Comparison of ENCODE assay signal across 2 cellular contexts in the genomic region with DNA sequence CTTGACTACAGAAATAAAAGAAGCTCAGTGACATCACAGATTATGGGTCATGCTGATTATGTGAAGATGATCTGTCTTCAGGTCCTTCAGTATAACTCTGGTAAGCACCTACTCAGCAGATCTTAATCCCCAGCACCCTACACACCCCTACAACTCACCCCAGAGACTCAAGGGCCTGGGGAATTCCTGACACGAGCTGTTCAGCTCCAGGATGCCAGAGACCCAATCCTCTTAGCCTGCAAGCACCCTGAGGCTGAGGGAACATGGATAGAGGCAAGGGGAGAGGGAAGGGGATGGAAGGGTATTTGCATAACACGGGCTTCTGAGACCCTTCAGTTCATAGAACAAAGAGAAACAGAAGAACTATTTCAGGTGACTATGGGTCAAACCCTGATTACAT.
TF ChIP-seq lines count a peak whose summit lies in the region.

No MANE protein-coding gene starts in this region.

TF ChIP-seq in GM23338, 12 proteins besides CTCF, POLR2A, EP300 and RAD21:
- TF ChIP-seq, protein P1, sequence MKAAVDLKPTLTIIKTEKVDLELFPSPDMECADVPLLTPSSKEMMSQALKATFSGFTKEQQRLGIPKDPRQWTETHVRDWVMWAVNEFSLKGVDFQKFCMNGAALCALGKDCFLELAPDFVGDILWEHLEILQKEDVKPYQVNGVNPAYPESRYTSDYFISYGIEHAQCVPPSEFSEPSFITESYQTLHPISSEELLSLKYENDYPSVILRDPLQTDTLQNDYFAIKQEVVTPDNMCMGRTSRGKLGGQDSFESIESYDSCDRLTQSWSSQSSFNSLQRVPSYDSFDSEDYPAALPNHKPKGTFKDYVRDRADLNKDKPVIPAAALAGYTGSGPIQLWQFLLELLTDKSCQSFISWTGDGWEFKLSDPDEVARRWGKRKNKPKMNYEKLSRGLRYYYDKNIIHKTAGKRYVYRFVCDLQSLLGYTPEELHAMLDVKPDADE (IDR thresholded peaks at IDR 0.05), result no peak
- TF ChIP-seq NANOG (IDR thresholded peaks at IDR 0.05; ENCODE audit: borderline replicate concordance) (no peak), POLR2AphosphoS5 (IDR thresholded peaks at IDR 0.05; ENCODE audit: low read depth) (no peak), STAT1 (IDR thresholded peaks at IDR 0.05; ENCODE audit: unreplicated experiment) (no peak)

TF ChIP-seq in GM12878, 131 proteins besides CTCF, POLR2A, EP300 and RAD21:
- TF ChIP-seq, protein P2, sequence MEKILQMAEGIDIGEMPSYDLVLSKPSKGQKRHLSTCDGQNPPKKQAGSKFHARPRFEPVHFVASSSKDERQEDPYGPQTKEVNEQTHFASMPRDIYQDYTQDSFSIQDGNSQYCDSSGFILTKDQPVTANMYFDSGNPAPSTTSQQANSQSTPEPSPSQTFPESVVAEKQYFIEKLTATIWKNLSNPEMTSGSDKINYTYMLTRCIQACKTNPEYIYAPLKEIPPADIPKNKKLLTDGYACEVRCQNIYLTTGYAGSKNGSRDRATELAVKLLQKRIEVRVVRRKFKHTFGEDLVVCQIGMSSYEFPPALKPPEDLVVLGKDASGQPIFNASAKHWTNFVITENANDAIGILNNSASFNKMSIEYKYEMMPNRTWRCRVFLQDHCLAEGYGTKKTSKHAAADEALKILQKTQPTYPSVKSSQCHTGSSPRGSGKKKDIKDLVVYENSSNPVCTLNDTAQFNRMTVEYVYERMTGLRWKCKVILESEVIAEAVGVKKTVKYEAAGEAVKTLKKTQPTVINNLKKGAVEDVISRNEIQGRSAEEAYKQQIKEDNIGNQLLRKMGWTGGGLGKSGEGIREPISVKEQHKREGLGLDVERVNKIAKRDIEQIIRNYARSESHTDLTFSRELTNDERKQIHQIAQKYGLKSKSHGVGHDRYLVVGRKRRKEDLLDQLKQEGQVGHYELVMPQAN (conservative IDR thresholded peaks at IDR 0.05), result no peak
- TF ChIP-seq CBFB (IDR thresholded peaks at IDR 0.05; ENCODE audit: low read depth) (no peak), IRF4 (IDR thresholded peaks at IDR 0.05; ENCODE audit: low read depth, low read length) (no peak), FOS (IDR thresholded peaks at IDR 0.05; ENCODE audit: borderline replicate concordance, extremely low read depth, insufficient read length) (no peak), NRF1 (conservative IDR thresholded peaks at IDR 0.05; ENCODE audit: low read depth, low read length) (no peak), ETV6 (conservative IDR thresholded peaks at IDR 0.05 in 1 of 2, IDR thresholded peaks at IDR 0.05 in 1 of 2; ENCODE audit: borderline replicate concordance in 1 of 2, low read depth in 1 of 2) (no peak), GABPA (IDR thresholded peaks at IDR 0.05; ENCODE audit: low read depth) (no peak), CREM (IDR thresholded peaks at IDR 0.05; ENCODE audit: low read depth) (no peak), POLR2AphosphoS2 (IDR thresholded peaks at IDR 0.05; ENCODE audit: low read depth, low read length) (no peak), CREB1 (IDR thresholded peaks at IDR 0.05; ENCODE audit: low read depth) (no peak), YBX1 (IDR thresholded peaks at IDR 0.05) (no peak), SMAD1 (IDR thresholded peaks at IDR 0.05; ENCODE audit: low read depth, partially characterized antibody) (no peak), EGR1 (IDR thresholded peaks at IDR 0.05; ENCODE audit: borderline replicate concordance in 1 of 2, low read depth in 2 of 2, low read length in 2 of 2) (no peak), TCF12 (IDR thresholded peaks at IDR 0.05; ENCODE audit: low read depth, low read length) (no peak), DPF2 (IDR thresholded peaks at IDR 0.05) (no peak)
- TF ChIP-seq, protein P3, sequence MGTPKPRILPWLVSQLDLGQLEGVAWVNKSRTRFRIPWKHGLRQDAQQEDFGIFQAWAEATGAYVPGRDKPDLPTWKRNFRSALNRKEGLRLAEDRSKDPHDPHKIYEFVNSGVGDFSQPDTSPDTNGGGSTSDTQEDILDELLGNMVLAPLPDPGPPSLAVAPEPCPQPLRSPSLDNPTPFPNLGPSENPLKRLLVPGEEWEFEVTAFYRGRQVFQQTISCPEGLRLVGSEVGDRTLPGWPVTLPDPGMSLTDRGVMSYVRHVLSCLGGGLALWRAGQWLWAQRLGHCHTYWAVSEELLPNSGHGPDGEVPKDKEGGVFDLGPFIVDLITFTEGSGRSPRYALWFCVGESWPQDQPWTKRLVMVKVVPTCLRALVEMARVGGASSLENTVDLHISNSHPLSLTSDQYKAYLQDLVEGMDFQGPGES (IDR thresholded peaks at IDR 0.05), result no peak
- TF ChIP-seq, protein P4, sequence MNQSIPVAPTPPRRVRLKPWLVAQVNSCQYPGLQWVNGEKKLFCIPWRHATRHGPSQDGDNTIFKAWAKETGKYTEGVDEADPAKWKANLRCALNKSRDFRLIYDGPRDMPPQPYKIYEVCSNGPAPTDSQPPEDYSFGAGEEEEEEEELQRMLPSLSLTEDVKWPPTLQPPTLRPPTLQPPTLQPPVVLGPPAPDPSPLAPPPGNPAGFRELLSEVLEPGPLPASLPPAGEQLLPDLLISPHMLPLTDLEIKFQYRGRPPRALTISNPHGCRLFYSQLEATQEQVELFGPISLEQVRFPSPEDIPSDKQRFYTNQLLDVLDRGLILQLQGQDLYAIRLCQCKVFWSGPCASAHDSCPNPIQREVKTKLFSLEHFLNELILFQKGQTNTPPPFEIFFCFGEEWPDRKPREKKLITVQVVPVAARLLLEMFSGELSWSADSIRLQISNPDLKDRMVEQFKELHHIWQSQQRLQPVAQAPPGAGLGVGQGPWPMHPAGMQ (IDR thresholded peaks at IDR 0.05; ENCODE audit: borderline replicate concordance), result no peak
